8 cellular contexts compared by ENCODE assay signal in genomic region chr14:102592969-102593840, GRCh38. TPM values are rescaled to one million over a fixed set of nuclear protein-coding genes. Genes with fewer than 3 reads are reported as not detected.
DNase-seq lines count a peak whose midpoint lies in the region; ATAC-seq, FAIRE-seq and TF ChIP-seq lines count a peak whose summit lies in the region.

No MANE protein-coding gene starts in this region.

- POLR2A ChIA-PET in A673 (lab: Charles Lee; ENCODE audit: low non-redundant PET): interaction anchor here (1.1 kb wide), 1 partner anchor 70 kb away, joined by 4 read pairs; no protein-coding TSS in a partner anchor

- TF ChIP-seq CTCF in A673 (conservative IDR thresholded peaks at IDR 0.05; ENCODE audit: low read depth, low read length) (0 out of 2 replicates have a peak, but pooled peaks have one; percentile 18), D721Med (IDR thresholded peaks at IDR 0.05; ENCODE audit: insufficient read depth, missing control alignments) (no peak)

- H3K4me3 ChIP-seq in A673 (ENCODE audit: low read depth, low read length, poor library complexity, severe bottlenecking): peak overlapping the region; percentile 95
- H3K4me3 ChIP-seq in SK-N-MC: peak overlapping the region; percentile 91
- peak overlapping the region; percentile 88 for H3K4me3 ChIP-seq in adipocyte (ENCODE audit: low read length)
- H3K4me3 ChIP-seq in right cardiac atrium (ENCODE audit: low read length): peak overlapping the region; percentile 96

- ATAC-seq in GM18867 (IDR thresholded peaks at IDR 0.05; ENCODE audit: unreplicated experiment): peak; percentile 21
- peak; percentile 10 for ATAC-seq in HG03139 (IDR thresholded peaks at IDR 0.05; ENCODE audit: unreplicated experiment)
- peak in 1 of 2 donors; percentile 1 for ATAC-seq in right cardiac atrium

- FAIRE-seq in D721Med (lab: Jason Lieb, UNC): no peak

- DNase-seq in A673 (ENCODE audit: low spot score): peak; percentile 67
- no peak for DNase-seq in SK-N-MC (ENCODE audit: low read depth, low spot score)
- DNase-seq in adipocyte (ENCODE audit: low read depth): peak; percentile 82
- peak; percentile 65 to 85 (median 84) for DNase-seq in right cardiac atrium
- peak; percentile 76 for DNase-seq in retina
- DNase-seq in D721Med (ENCODE audit: insufficient read length, low spot score): no peak

- peaks cover 18% of the 10 kb centered on the region for H3K36me3 ChIP-seq in A673 (ENCODE audit: insufficient read depth, low read length, poor library complexity, severe bottlenecking)
- H3K36me3 ChIP-seq in SK-N-MC (ENCODE audit: insufficient read depth, low read length): peaks cover 44% of the 10 kb centered on the region
- H3K36me3 ChIP-seq in adipocyte (ENCODE audit: control insufficient read depth, insufficient read depth, low read length, severe bottlenecking): no peaks in the 10 kb centered on the region

- intact Hi-C loops in A673 (cut with micrococcal nuclease; ENCODE audit: unreplicated experiment): loop anchor here (2.0 to 5.0 kb wide), 3 partner anchors 51 to 99 kb away; no protein-coding TSS in a partner anchor
- intact Hi-C loops in right cardiac atrium (cut with DNase I): loop anchor here in 1 of 4 donors (10.0 kb wide), 1 partner anchor 68 kb away; no protein-coding TSS in a partner anchor

- no TSS peak for BruUV-seq in A673 (replicated peaks; lab: Mats Ljungman, UMichigan)

- H3K27me3 ChIP-seq in A673 (replicated peaks; ENCODE audit: insufficient read depth, low read depth, low read length, poor library complexity): no peaks in the 10 kb centered on the region
- no peaks in the 10 kb centered on the region for H3K27me3 ChIP-seq in adipocyte (replicated peaks; ENCODE audit: control insufficient read depth, insufficient read depth, low read length)
- no peaks in the 10 kb centered on the region for H3K27me3 ChIP-seq in right cardiac atrium (ENCODE audit: control insufficient read depth, insufficient read depth)

- under 1% methylated on average over 95 of the region's 95 CpGs for WGBS in right cardiac atrium

- peak overlapping the region; percentile 99 for H3K27ac ChIP-seq in A673 (ENCODE audit: low read depth, low read length, poor library complexity, severe bottlenecking)
- H3K27ac ChIP-seq in SK-N-MC: peak overlapping the region; percentile 79
- H3K27ac ChIP-seq in right cardiac atrium (ENCODE audit: low read length): peak overlapping the region; percentile 97

- H3K9me3 ChIP-seq in A673 (ENCODE audit: low read depth, low read length, poor library complexity, severe bottlenecking) (no peaks in the 10 kb centered on the region), SK-N-MC (ENCODE audit: low read depth, low read length) (no peaks in the 10 kb centered on the region), adipocyte (ENCODE audit: control insufficient read depth, low read length) (no peaks in the 10 kb centered on the region), right cardiac atrium (ENCODE audit: control insufficient read depth, low read length) (no peaks in the 10 kb centered on the region)

- CTCF ChIA-PET in A673 (lab: Charles Lee): interaction anchor here (1.5 to 1.8 kb wide), 2 partner anchors 8 to 69 kb away, joined by 3 to 11 read pairs; no protein-coding TSS in a partner anchor

- peaks cover 11% of the 10 kb centered on the region for H3K4me1 ChIP-seq in A673 (ENCODE audit: insufficient read depth, low read length, poor library complexity, severe bottlenecking)
- H3K4me1 ChIP-seq in adipocyte (ENCODE audit: control insufficient read depth, insufficient read depth, low read length): peaks cover 19% of the 10 kb centered on the region
- H3K4me1 ChIP-seq in right cardiac atrium (ENCODE audit: control insufficient read depth, insufficient read depth, low read length): peaks cover 2% of the 10 kb centered on the region

- peak overlapping the region; percentile 79 for H3K9ac ChIP-seq in SK-N-MC (ENCODE audit: insufficient read length)
- peak overlapping the region; percentile 90 for H3K9ac ChIP-seq in adipocyte (ENCODE audit: low read length)

RNA-seq across cellular contexts. Expression of gene RCOR1, which starts 0.8 kb away (rescaled TPM):
- total RNA-seq in A673 (2021): 97.8 and 102 TPM in 2 replicates
- 10 to 100 TPM; 12.2 to 14.4 (median 13.6) TPM for total RNA-seq in right cardiac atrium
- polyA plus RNA-seq in right cardiac atrium: 4.4 TPM

Comparison
In these comparisons a context has a peak if more than half of its experiments do, and no peak if none do; other contexts are left out.
1. DNase-seq: peak in A673 (single experiment), adipocyte (single experiment), right cardiac atrium (3 of 3) and retina (single experiment); none in SK-N-MC (single experiment) and D721Med (single experiment).
2. Peak in every context shown above with its lines, with median percentiles within 50 percentile points of each other: H3K27ac ChIP-seq and H3K4me3 ChIP-seq.